Comparison of ENCODE assay signal across 5 cellular contexts in the genomic region with DNA sequence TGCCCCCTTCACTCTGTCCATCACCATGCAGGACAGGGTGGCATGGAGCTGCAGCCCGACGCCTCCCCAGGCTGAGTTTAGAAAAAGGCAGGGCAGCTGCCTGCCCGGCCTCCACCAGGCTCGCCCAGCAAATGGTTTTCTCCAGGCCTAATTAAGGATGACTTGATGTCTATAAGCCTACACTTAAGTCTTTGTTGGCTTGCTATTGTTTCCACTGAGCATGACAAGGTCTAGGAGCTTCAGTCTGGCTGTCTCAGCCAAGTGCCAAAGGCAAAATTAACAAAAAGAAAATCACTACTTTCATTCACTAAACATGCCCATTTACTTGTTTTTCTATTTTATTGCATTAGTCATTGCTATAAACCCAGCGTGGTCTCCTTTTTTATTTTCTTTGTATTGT.
"Had no signal": no experiment of that assay in that cellular context is flagged by ENCODE, and none has a peak within 500 bp of the region (broad histone marks: within the 10 kb centered on the region; RNA-seq: fewer than 3 reads in every experiment).

No MANE protein-coding gene starts in this region.

- H3K9me3 Mint-ChIP-seq: IgD-negative memory B cell had no signal

- ATAC-seq: HepG2, K562 had no signal

- H3K27ac ChIP-seq: HL-60 had no signal

- H3K4me3 Mint-ChIP-seq: IgD-negative memory B cell had no signal

- H3K4me3 ChIP-seq: K562 had no signal

- H3K27ac Mint-ChIP-seq: IgD-negative memory B cell had no signal

- H3K36me3 Mint-ChIP-seq: IgD-negative memory B cell had no signal

- DNase-seq: IMR-90 had no signal
